1 cellular context compared by ENCODE assay signal in genomic region chr18:13369353-13369752, GRCh38.
TF ChIP-seq lines count a peak whose summit lies in the region.

No MANE protein-coding gene starts in this region.

TF ChIP-seq in HCT116, 20 proteins besides CTCF, POLR2A, EP300 and RAD21:
- TF ChIP-seq ELF1 (IDR thresholded peaks at IDR 0.05; ENCODE audit: borderline replicate concordance, low read depth) = no peak
- TF ChIP-seq YY1 (IDR thresholded peaks at IDR 0.05; ENCODE audit: extremely low read depth, insufficient replicate concordance, low read depth, low read length) = no peak
- TF ChIP-seq SP1 (IDR thresholded peaks at IDR 0.05; ENCODE audit: low read depth) = no peak
- TF ChIP-seq CBX3 (IDR thresholded peaks at IDR 0.05; ENCODE audit: low read depth) = no peak
- no peak for TF ChIP-seq ZNF274 (IDR thresholded peaks at IDR 0.05; ENCODE audit: low read depth, low read length)
- TF ChIP-seq FOSL1 (IDR thresholded peaks at IDR 0.05; ENCODE audit: low read depth) = no peak
- no peak for TF ChIP-seq ZBTB33 (IDR thresholded peaks at IDR 0.05; ENCODE audit: extremely low read depth, insufficient replicate concordance, low read length)
